Comparison of ENCODE assay signal across 17 cellular contexts in the genomic region with DNA sequence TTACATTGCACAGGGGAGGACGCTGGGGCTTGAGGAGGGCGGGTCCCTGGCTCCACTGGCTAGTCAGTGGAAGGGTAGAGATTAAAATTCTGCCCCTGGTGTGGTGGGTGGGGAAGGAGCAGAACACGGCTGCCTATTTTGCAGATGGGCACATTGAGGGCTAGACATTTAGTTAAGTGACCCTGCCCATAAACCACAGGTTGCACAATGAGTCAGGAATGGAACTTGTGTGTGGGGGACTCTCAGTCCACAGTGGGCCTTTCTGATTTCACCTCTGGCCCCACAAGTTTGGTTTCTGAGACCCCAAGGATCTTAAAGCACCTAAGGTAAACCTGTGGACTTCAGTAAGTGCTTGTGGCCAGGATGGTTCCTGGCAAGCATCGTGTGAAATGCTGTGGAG. TPM values are rescaled to one million over a fixed set of nuclear protein-coding genes. Genes with fewer than 3 reads are reported as not detected.
DNase-seq lines count a peak whose midpoint lies in the region; ATAC-seq, FAIRE-seq and TF ChIP-seq lines count a peak whose summit lies in the region.
"Had no signal": no experiment of that assay in that cellular context is flagged by ENCODE, and none has a peak within 500 bp of the region (broad histone marks: within the 10 kb centered on the region; RNA-seq: fewer than 3 reads in every experiment).

No MANE protein-coding gene starts in this region.

- no peak for ATAC-seq in central memory CD8-positive, alpha-beta T cell (replicated peaks; ENCODE audit: extremely low read depth, poor library complexity, severe bottlenecking)
- no peak for ATAC-seq in stimulated activated naive CD8-positive, alpha-beta T cell treated with anti-CD3 and anti-CD28 coated beads, Interleukin-15, Interleukin-2, amounts not matched to agents 100 U/mL and 50 U/mL, for 24 hours
- ATAC-seq in WTC11: no peak
- ATAC-seq: PC-3 had no signal

- POLR2A ChIA-PET in WTC11 (lab: Charles Lee) (no interaction called here), MCF 10A (lab: Yijun Ruan, JAX) (no interaction called here)

- H3K4me3 Mint-ChIP-seq in activated naive CD4-positive, alpha-beta T cell treated with anti-CD3 and anti-CD28 coated beads, Interleukin-2, amount 50 U/mL, for 24 hours: no peak overlapping the region
- no peak overlapping the region for H3K4me3 Mint-ChIP-seq in activated naive CD4-positive, alpha-beta T cell treated with anti-CD3 and anti-CD28 coated beads for 36 hours
- H3K4me3 Mint-ChIP-seq in central memory CD8-positive, alpha-beta T cell: no peak overlapping the region
- no peak overlapping the region for H3K4me3 Mint-ChIP-seq in WTC11
- no peak overlapping the region for H3K4me3 Mint-ChIP-seq in MCF 10A (ENCODE audit: unreplicated experiment)

- H3K9me3 Mint-ChIP-seq in activated naive CD4-positive, alpha-beta T cell treated with anti-CD3 and anti-CD28 coated beads, Interleukin-2, amount 50 U/mL, for 24 hours: no peaks in the 10 kb centered on the region
- peaks cover 2% of the 10 kb centered on the region for H3K9me3 Mint-ChIP-seq in activated naive CD4-positive, alpha-beta T cell treated with anti-CD3 and anti-CD28 coated beads for 36 hours
- peaks cover 5% of the 10 kb centered on the region for H3K9me3 Mint-ChIP-seq in central memory CD8-positive, alpha-beta T cell
- 0 out of 2 replicates have a peak, but pooled peaks cover 6% of the 10 kb centered on the region for H3K9me3 Mint-ChIP-seq in WTC11
- no peaks in the 10 kb centered on the region for H3K9me3 Mint-ChIP-seq in MCF 10A (ENCODE audit: unreplicated experiment)

- H3K27ac Mint-ChIP-seq in activated naive CD4-positive, alpha-beta T cell treated with anti-CD3 and anti-CD28 coated beads, Interleukin-2, amount 50 U/mL, for 24 hours: peak overlapping the region; percentile 12
- no peak overlapping the region for H3K27ac Mint-ChIP-seq in activated naive CD4-positive, alpha-beta T cell treated with anti-CD3 and anti-CD28 coated beads for 36 hours
- H3K27ac Mint-ChIP-seq in central memory CD8-positive, alpha-beta T cell (ENCODE audit: low read depth): peak overlapping the region; percentile 57
- H3K27ac Mint-ChIP-seq in WTC11: no peak overlapping the region
- H3K27ac Mint-ChIP-seq in MCF 10A (ENCODE audit: low read depth, unreplicated experiment): no peak overlapping the region

- TF ChIP-seq CTCF in WTC11 (IDR thresholded peaks at IDR 0.05) (no peak), MCF 10A (IDR thresholded peaks at IDR 0.05; ENCODE audit: unreplicated experiment) (no peak)

- H3K27me3 Mint-ChIP-seq in activated naive CD4-positive, alpha-beta T cell treated with anti-CD3 and anti-CD28 coated beads, Interleukin-2, amount 50 U/mL, for 24 hours: no peaks in the 10 kb centered on the region
- H3K27me3 Mint-ChIP-seq in activated naive CD4-positive, alpha-beta T cell treated with anti-CD3 and anti-CD28 coated beads for 36 hours (ENCODE audit: low read depth): no peaks in the 10 kb centered on the region
- no peaks in the 10 kb centered on the region for H3K27me3 Mint-ChIP-seq in central memory CD8-positive, alpha-beta T cell
- H3K27me3 Mint-ChIP-seq in WTC11 (ENCODE audit: low read depth) (no peaks in the 10 kb centered on the region; the same call in 1 of the 2 replicates), MCF 10A (ENCODE audit: insufficient read depth, unreplicated experiment) (peaks cover 3% of the 10 kb centered on the region)

- BruUV-seq in MCF 10A (replicated peaks; lab: Mats Ljungman, UMichigan): no TSS peak

- intact Hi-C loops in activated naive CD4-positive, alpha-beta T cell treated with anti-CD3 and anti-CD28 coated beads for 36 hours (cut with micrococcal nuclease): no loop called here
- intact Hi-C loops in MCF 10A (cut with micrococcal nuclease): no loop called here

- TF ChIP-seq POLR2A in GM12891 (IDR thresholded peaks at IDR 0.05; ENCODE audit: low read depth, low read length): no peak

- peaks cover 12% of the 10 kb centered on the region for H3K36me3 Mint-ChIP-seq in activated naive CD4-positive, alpha-beta T cell treated with anti-CD3 and anti-CD28 coated beads, Interleukin-2, amount 50 U/mL, for 24 hours
- H3K36me3 Mint-ChIP-seq in activated naive CD4-positive, alpha-beta T cell treated with anti-CD3 and anti-CD28 coated beads for 36 hours (ENCODE audit: low read depth): no peaks in the 10 kb centered on the region
- H3K36me3 Mint-ChIP-seq in central memory CD8-positive, alpha-beta T cell (ENCODE audit: insufficient read depth): peaks cover 14% of the 10 kb centered on the region
- H3K36me3 Mint-ChIP-seq in WTC11 (no peaks in the 10 kb centered on the region), MCF 10A (ENCODE audit: insufficient read depth, unreplicated experiment) (no peaks in the 10 kb centered on the region)
- H3K36me3 Mint-ChIP-seq: CD14-positive monocyte had no signal

- peaks cover 82% of the 10 kb centered on the region for H3K4me1 Mint-ChIP-seq in activated naive CD4-positive, alpha-beta T cell treated with anti-CD3 and anti-CD28 coated beads, Interleukin-2, amount 50 U/mL, for 24 hours
- peaks cover 64% of the 10 kb centered on the region for H3K4me1 Mint-ChIP-seq in activated naive CD4-positive, alpha-beta T cell treated with anti-CD3 and anti-CD28 coated beads for 36 hours (ENCODE audit: low read depth)
- peaks cover 67% of the 10 kb centered on the region for H3K4me1 Mint-ChIP-seq in central memory CD8-positive, alpha-beta T cell
- H3K4me1 Mint-ChIP-seq in WTC11: peaks cover 15% of the 10 kb centered on the region
- H3K4me1 Mint-ChIP-seq in MCF 10A (ENCODE audit: insufficient read depth, unreplicated experiment): peaks cover 18% of the 10 kb centered on the region

- peak; percentile 50 for FAIRE-seq in GM12891 (lab: Jason Lieb, UNC)
- FAIRE-seq: A204.1, HTR-8/SVneo had no signal

- CTCF ChIA-PET in activated naive CD4-positive, alpha-beta T cell treated with anti-CD3 and anti-CD28 coated beads for 36 hours (lab: Charles Lee): no interaction called here
- CTCF ChIA-PET in WTC11 (lab: Charles Lee): no interaction called here
- CTCF ChIA-PET in MCF 10A (lab: Yijun Ruan, JAX): interaction anchor here (1.0 kb wide), 1 partner anchor 17 kb away, joined by 3 read pairs; no protein-coding TSS in a partner anchor

- DNase-seq in activated naive CD4-positive, alpha-beta T cell treated with anti-CD3 and anti-CD28 coated beads for 36 hours: no peak
- no peak for DNase-seq in GM12891 (ENCODE audit: insufficient read length, low spot score)
- DNase-seq in central memory CD8-positive, alpha-beta T cell (ENCODE audit: low spot score in 2 of 2): no peak
- peak; percentile 38 for DNase-seq in stimulated activated naive CD8-positive, alpha-beta T cell treated with anti-CD3 and anti-CD28 coated beads, Interleukin-15, Interleukin-2, amounts not matched to agents 100 U/mL and 50 U/mL, for 24 hours
- no peak for DNase-seq in WTC11 (ENCODE audit: low spot score)
- DNase-seq in MCF 10A (ENCODE audit: unreplicated experiment): no peak
- no peak for DNase-seq in activated gamma-delta T cell treated with Interleukin-2 at 50 U/mL for 16 hours
- DNase-seq: DMS 273 treated with DMSO at 0.1 percent for 48 hours, GOT3, NCI-H1092, NCI-H2107, NCI-H345, PC-3 had no signal

TF ChIP-seq in GM12891, 5 proteins besides CTCF, POLR2A, EP300 and RAD21:
- TF ChIP-seq POU2F2 (IDR thresholded peaks at IDR 0.05; ENCODE audit: low read depth, low read length): no peak
- TF ChIP-seq SPI1 (IDR thresholded peaks at IDR 0.05; ENCODE audit: low read depth, low read length): no peak
- no peak for TF ChIP-seq POLR2AphosphoS5 (IDR thresholded peaks at IDR 0.05; ENCODE audit: low read depth, low read length)
- no peak for TF ChIP-seq TAF1 (IDR thresholded peaks at IDR 0.05; ENCODE audit: low read depth, low read length)
- TF ChIP-seq PAX5 (IDR thresholded peaks at IDR 0.05; ENCODE audit: insufficient read depth, low read length, severe bottlenecking): no peak

TF ChIP-seq in WTC11, 78 proteins besides CTCF, POLR2A, EP300 and RAD21:
- TF ChIP-seq ZMAT4 (CRISPR knock-in tag; IDR thresholded peaks at IDR 0.05): no peak
- no peak for TF ChIP-seq ZBTB43 (CRISPR knock-in tag; IDR thresholded peaks at IDR 0.05)
- TF ChIP-seq SP1 (CRISPR knock-in tag; conservative IDR thresholded peaks at IDR 0.05): no peak

RNA-seq across cellular contexts. Expression of gene CCDC167, which starts 22.0 kb away (rescaled TPM):
- total RNA-seq in activated naive CD4-positive, alpha-beta T cell treated with anti-CD3 and anti-CD28 coated beads for 36 hours: 10 to 100 TPM; 53.4 to 57.1 TPM
- 113 TPM for polyA plus RNA-seq in GM12891 (2012; ENCODE audit: low read depth, missing spikeins)
- total RNA-seq in WTC11 (2021) (19.1 to 21.6 TPM (median 19.9 TPM) in 3 replicates), MCF 10A (2022) (24.4 and 40.8 TPM in 2 replicates)

Comparison
In these comparisons a context has a peak if more than half of its experiments do, and no peak if none do; other contexts are left out.
1. H3K27ac Mint-ChIP-seq: peak in activated naive CD4-positive, alpha-beta T cell treated with anti-CD3 and anti-CD28 coated beads, Interleukin-2, amount 50 U/mL, for 24 hours (single experiment) and central memory CD8-positive, alpha-beta T cell (single experiment); none in activated naive CD4-positive, alpha-beta T cell treated with anti-CD3 and anti-CD28 coated beads for 36 hours (single experiment), WTC11 (single experiment) and MCF 10A (single experiment).